21 cellular contexts compared by ENCODE assay signal in genomic region chr15:26069204-26069603, GRCh38.
DNase-seq lines count a peak whose midpoint lies in the region; ATAC-seq and TF ChIP-seq lines count a peak whose summit lies in the region.
"Had no signal": no experiment of that assay in that cellular context is flagged by ENCODE, and none has a peak within 500 bp of the region (broad histone marks: within the 10 kb centered on the region; RNA-seq: fewer than 3 reads in every experiment).

No MANE protein-coding gene starts in this region.

- no peak for DNase-seq in RWPE2 (ENCODE audit: low spot score)
- DNase-seq in dorsolateral prefrontal cortex = no peak
- DNase-seq in neural progenitor cell (ENCODE audit: low spot score) = peak; percentile 71
- DNase-seq in SIG-M5 (lab: John Stamatoyannopoulos, UW) = no peak
- DNase-seq in activated T-helper 1 cell treated with anti-CD3 and anti-CD28 coated beads, Interleukin-12 subunit alpha, Interleukin-12 subunit beta, Interleukin-2, Interleukin-4 antibody, amounts not matched to agents 30 ng/mL and 10 ng/mL and 1 ng/mL, durations not matched to agents 14 hours and 24 hours and 36 hours (ENCODE audit: low spot score) = no peak
- DNase-seq in dedifferentiated amniotic fluid mesenchymal stem cell (ENCODE audit: extremely low spot score) = no peak
- DNase-seq: CD4-positive, CD25-positive, alpha-beta regulatory T cell; COR-L47; DMS53; EL; NCI-H1105; NCI-H2081 treated with DMSO at 0.1 percent for 48 hours; NCI-H446 treated with DMSO at 0.1 percent for 48 hours; NCI-H69; OCI-M1; SHP77; SK-N-SH had no signal

- no peaks in the 10 kb centered on the region for H4K20me1 ChIP-seq in BLaER1
- no peaks in the 10 kb centered on the region for H4K20me1 ChIP-seq in neural progenitor cell (ENCODE audit: low read depth)

- H3K9ac ChIP-seq in BLaER1 (no peak overlapping the region), neural progenitor cell (no peak overlapping the region)
- H3K9ac ChIP-seq: SK-N-SH had no signal

- TF ChIP-seq CTCF in RWPE2 (IDR thresholded peaks at IDR 0.05; ENCODE audit: poor library complexity, severe bottlenecking) (no peak), dorsolateral prefrontal cortex (IDR thresholded peaks at IDR 0.05 in 54 of 56, conservative IDR thresholded peaks at IDR 0.05 in 2 of 56; ENCODE audit: low read depth in 1 of 56, partially characterized antibody in 56 of 56) (no peak), neural progenitor cell (IDR thresholded peaks at IDR 0.05) (no peak)

- H3K9me3 Mint-ChIP-seq in neural progenitor cell = peaks cover 8% of the 10 kb centered on the region
- H3K9me3 Mint-ChIP-seq in activated T-helper 1 cell treated with anti-CD3 and anti-CD28 coated beads, Interleukin-12 subunit alpha, Interleukin-12 subunit beta, Interleukin-2, Interleukin-4 antibody, amounts not matched to agents 30 ng/mL and 10 ng/mL and 1 ng/mL, durations not matched to agents 14 hours and 24 hours and 36 hours = no peaks in the 10 kb centered on the region

- peaks cover 40% of the 10 kb centered on the region for H3K4me1 Mint-ChIP-seq in neural progenitor cell
- no peaks in the 10 kb centered on the region for H3K4me1 Mint-ChIP-seq in activated T-helper 1 cell treated with anti-CD3 and anti-CD28 coated beads, Interleukin-12 subunit alpha, Interleukin-12 subunit beta, Interleukin-2, Interleukin-4 antibody, amounts not matched to agents 30 ng/mL and 10 ng/mL and 1 ng/mL, durations not matched to agents 14 hours and 24 hours and 36 hours (ENCODE audit: low read depth)

- H3K27me3 Mint-ChIP-seq in neural progenitor cell (ENCODE audit: insufficient read depth, low read depth) = peaks cover 3% of the 10 kb centered on the region
- peaks cover 8% of the 10 kb centered on the region for H3K27me3 Mint-ChIP-seq in activated T-helper 1 cell treated with anti-CD3 and anti-CD28 coated beads, Interleukin-12 subunit alpha, Interleukin-12 subunit beta, Interleukin-2, Interleukin-4 antibody, amounts not matched to agents 30 ng/mL and 10 ng/mL and 1 ng/mL, durations not matched to agents 14 hours and 24 hours and 36 hours (ENCODE audit: insufficient read depth)
- H3K27me3 Mint-ChIP-seq: CD4-positive, CD25-positive, alpha-beta regulatory T cell had no signal

- peak overlapping the region; percentile 43 for H3K27ac Mint-ChIP-seq in neural progenitor cell
- H3K27ac Mint-ChIP-seq in activated T-helper 1 cell treated with anti-CD3 and anti-CD28 coated beads, Interleukin-12 subunit alpha, Interleukin-12 subunit beta, Interleukin-2, Interleukin-4 antibody, amounts not matched to agents 30 ng/mL and 10 ng/mL and 1 ng/mL, durations not matched to agents 14 hours and 24 hours and 36 hours = no peak overlapping the region
- H3K27ac Mint-ChIP-seq: CD4-positive, CD25-positive, alpha-beta regulatory T cell had no signal

- H3K4me2 ChIP-seq in BLaER1 (peak overlapping the region; percentile 85), neural progenitor cell (peak overlapping the region; percentile 75)
- H3K4me2 ChIP-seq: SK-N-SH had no signal

- H3K36me3 Mint-ChIP-seq in neural progenitor cell = no peaks in the 10 kb centered on the region
- H3K36me3 Mint-ChIP-seq in activated T-helper 1 cell treated with anti-CD3 and anti-CD28 coated beads, Interleukin-12 subunit alpha, Interleukin-12 subunit beta, Interleukin-2, Interleukin-4 antibody, amounts not matched to agents 30 ng/mL and 10 ng/mL and 1 ng/mL, durations not matched to agents 14 hours and 24 hours and 36 hours (ENCODE audit: low read depth) = no peaks in the 10 kb centered on the region
- H3K36me3 Mint-ChIP-seq: CD4-positive, CD25-positive, alpha-beta regulatory T cell had no signal

- H3K4me3 ChIP-seq in BLaER1 = no peak overlapping the region
- H3K4me3 ChIP-seq in RWPE2 (ENCODE audit: severe bottlenecking) = no peak overlapping the region
- H3K4me3 ChIP-seq in dorsolateral prefrontal cortex = no peak overlapping the region
- H3K4me3 ChIP-seq in neural progenitor cell = peak overlapping the region; percentile 30
- H3K4me3 ChIP-seq: K562 had no signal

- H3K4me1 ChIP-seq in BLaER1 = peaks cover 48% of the 10 kb centered on the region
- no peaks in the 10 kb centered on the region for H3K4me1 ChIP-seq in RWPE2 (ENCODE audit: insufficient read depth, poor library complexity, severe bottlenecking)
- H3K4me1 ChIP-seq in neural progenitor cell = peaks cover 51% of the 10 kb centered on the region

- H3K79me2 ChIP-seq in neural progenitor cell (ENCODE audit: low read depth) = no peaks in the 10 kb centered on the region

- H3K27me3 ChIP-seq in BLaER1 = no peaks in the 10 kb centered on the region
- peaks cover 26% of the 10 kb centered on the region for H3K27me3 ChIP-seq in RWPE2 (ENCODE audit: insufficient read depth, poor library complexity, severe bottlenecking)
- H3K27me3 ChIP-seq in dorsolateral prefrontal cortex = no peaks in the 10 kb centered on the region
- H3K27me3 ChIP-seq in neural progenitor cell = no peaks in the 10 kb centered on the region

- no peak overlapping the region for H3K4me3 Mint-ChIP-seq in neural progenitor cell
- no peak overlapping the region for H3K4me3 Mint-ChIP-seq in activated T-helper 1 cell treated with anti-CD3 and anti-CD28 coated beads, Interleukin-12 subunit alpha, Interleukin-12 subunit beta, Interleukin-2, Interleukin-4 antibody, amounts not matched to agents 30 ng/mL and 10 ng/mL and 1 ng/mL, durations not matched to agents 14 hours and 24 hours and 36 hours
- H3K4me3 Mint-ChIP-seq: CD4-positive, CD25-positive, alpha-beta regulatory T cell had no signal

- no peak overlapping the region for H2AFZ ChIP-seq in neural progenitor cell (replicated peaks)

- H3K27ac ChIP-seq in BLaER1 (no peak overlapping the region), RWPE2 (ENCODE audit: poor library complexity, severe bottlenecking) (no peak overlapping the region), dorsolateral prefrontal cortex (peak overlapping the region in 55 of 59 donors; percentile 13 to 96 (median 75)), neural progenitor cell (peak overlapping the region; percentile 79)
- H3K27ac ChIP-seq: 22Rv1 had no signal

- H3K9me3 ChIP-seq in BLaER1 (peaks cover 8% of the 10 kb centered on the region; the same call in 1 of the 2 replicates), RWPE2 (ENCODE audit: severe bottlenecking) (no peaks in the 10 kb centered on the region), neural progenitor cell (ENCODE audit: low read depth) (no peaks in the 10 kb centered on the region)
- H3K9me3 ChIP-seq: SK-N-SH had no signal

- intact Hi-C loops in dorsolateral prefrontal cortex (cut with DNase I) = no loop called here
- intact Hi-C loops in activated T-helper 1 cell treated with anti-CD3 and anti-CD28 coated beads, Interleukin-12 subunit alpha, Interleukin-12 subunit beta, Interleukin-2, Interleukin-4 antibody, amounts not matched to agents 30 ng/mL and 10 ng/mL and 1 ng/mL, durations not matched to agents 14 hours and 24 hours and 36 hours (cut with micrococcal nuclease) = no loop called here

- ATAC-seq in RWPE2 (ENCODE audit: low read depth) = peak; percentile 25; the same call in 1 of the 3 replicates
- no peak for ATAC-seq in GM18873 (IDR thresholded peaks at IDR 0.05; ENCODE audit: low FRiP score, unreplicated experiment)
- ATAC-seq: K562 had no signal

- H3K36me3 ChIP-seq in BLaER1 (no peaks in the 10 kb centered on the region), RWPE2 (ENCODE audit: low read depth) (no peaks in the 10 kb centered on the region), neural progenitor cell (no peaks in the 10 kb centered on the region)

- H3F3A ChIP-seq in neural progenitor cell (ENCODE audit: low read depth) = peaks cover 32% of the 10 kb centered on the region

Comparison
In these comparisons a context has a peak if more than half of its experiments do, and no peak if none do; other contexts are left out.
1. H3K27ac ChIP-seq: peak in dorsolateral prefrontal cortex (55 of 59) and neural progenitor cell (single experiment); none in BLaER1 (single experiment) and RWPE2 (single experiment).